In the genomic region with DNA sequence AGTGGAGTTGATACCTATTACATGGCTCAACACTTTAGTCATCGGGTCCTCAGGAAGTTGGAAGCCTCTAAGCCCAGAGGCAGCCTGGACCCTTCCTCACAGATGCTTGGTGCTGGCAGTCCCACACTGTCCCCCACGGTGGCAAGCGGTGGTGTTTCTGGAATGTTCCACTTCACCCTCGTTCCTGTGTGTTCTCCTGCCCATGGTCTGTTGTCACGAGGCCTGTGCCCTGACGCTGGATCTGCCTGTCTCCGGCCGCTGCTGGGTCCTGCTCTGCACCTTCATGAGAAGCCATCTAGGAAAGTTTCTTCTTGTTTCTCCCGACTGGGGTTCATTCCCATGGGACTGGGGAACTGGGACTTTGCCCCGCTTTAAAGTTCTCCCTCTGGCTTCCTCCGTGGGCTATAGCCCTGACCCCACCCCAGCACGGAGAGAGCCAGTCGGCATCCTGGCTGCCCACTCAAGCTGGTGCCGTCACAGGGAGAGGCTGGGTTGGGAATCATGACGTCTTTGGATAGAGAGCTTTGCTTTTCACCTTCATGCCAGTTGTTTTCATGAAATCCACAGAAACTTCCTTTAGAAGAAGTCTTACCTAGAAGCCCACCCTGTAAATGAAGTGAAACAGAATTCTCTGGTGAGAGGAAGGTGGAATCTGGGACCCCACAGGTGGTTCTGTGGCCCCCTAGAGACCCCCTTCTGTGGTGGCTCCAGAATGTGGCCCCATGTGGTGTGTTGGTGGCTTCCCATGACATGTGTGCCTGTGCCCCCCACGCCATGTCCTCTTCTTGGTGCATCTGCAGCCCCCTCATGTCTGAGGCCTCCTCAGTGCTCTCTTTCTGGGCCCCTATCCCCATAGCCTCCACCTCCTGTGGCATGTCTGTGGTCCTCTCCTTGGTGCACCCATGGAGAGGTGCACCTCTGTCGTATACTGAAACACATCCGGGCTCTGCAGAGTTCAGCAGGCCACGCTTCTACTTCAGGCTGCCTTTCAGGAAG, we compare ENCODE assay signal across 19 cellular contexts. TPM values are rescaled to one million over a fixed set of nuclear protein-coding genes. Genes with fewer than 3 reads are reported as not detected.
A peak's percentile ranks its signal among the peaks of the same experiment; 100 is the strongest.
DNase-seq lines count a peak whose midpoint lies in the region; ATAC-seq, FAIRE-seq and TF ChIP-seq lines count a peak whose summit lies in the region.
"Had no signal": no experiment of that assay in that cellular context is flagged by ENCODE, and none has a peak within 500 bp of the region (broad histone marks: within the 10 kb centered on the region; RNA-seq: fewer than 3 reads in every experiment).

No MANE protein-coding gene starts in this region.

- H3K27me3 ChIP-seq in suprapubic skin (peaks cover 3% of the 10 kb centered on the region), small intestine (ENCODE audit: control insufficient read depth in 2 of 2, insufficient read depth in 2 of 2, low read length in 2 of 2) (no peaks in the 10 kb centered on the region)

- H3K36me3 ChIP-seq in suprapubic skin (no peaks in the 10 kb centered on the region), small intestine (ENCODE audit: control insufficient read depth in 2 of 2, insufficient read depth in 2 of 2, low read length in 2 of 2) (no peaks in the 10 kb centered on the region)
- H3K36me3 ChIP-seq: BLaER1 had no signal

- no peaks in the 10 kb centered on the region for H3K36me3 Mint-ChIP-seq in activated CD8-positive, alpha-beta memory T cell treated with anti-CD3 and anti-CD28 coated beads, Interleukin-2, amount 10 ng/mL, durations not matched to agents 7 days and 5 days
- H3K36me3 Mint-ChIP-seq: CD8-positive, alpha-beta T cell had no signal

- no peak for TF ChIP-seq EP300 in suprapubic skin (IDR thresholded peaks at IDR 0.05)

- H3K9me3 Mint-ChIP-seq in activated CD8-positive, alpha-beta memory T cell treated with anti-CD3 and anti-CD28 coated beads, Interleukin-2, amount 10 ng/mL, durations not matched to agents 7 days and 5 days (ENCODE audit: low read depth) = no peaks in the 10 kb centered on the region
- H3K9me3 Mint-ChIP-seq: CD8-positive, alpha-beta T cell had no signal

- TF ChIP-seq CTCF in suprapubic skin (IDR thresholded peaks at IDR 0.05) = no peak

- CTCF ChIA-PET in activated CD8-positive, alpha-beta memory T cell treated with anti-CD3 and anti-CD28 coated beads, Interleukin-2, amount 10 ng/mL, durations not matched to agents 7 days and 5 days (lab: Charles Lee) = no interaction called here

- 91% methylated on average over 19 of the region's 19 CpGs for WGBS in suprapubic skin
- 66 to 86% (median 70%) methylated on average over 19 of the region's 19 CpGs for WGBS in small intestine, 3 donors

- H3K4me3 ChIP-seq in suprapubic skin = no peak overlapping the region
- H3K4me3 ChIP-seq in small intestine (ENCODE audit: low read depth in 1 of 2, low read length in 2 of 2) = no peak overlapping the region
- H3K4me3 ChIP-seq: BLaER1, GM12878 had no signal

- peaks cover 17% of the 10 kb centered on the region for H3K27me3 Mint-ChIP-seq in activated CD8-positive, alpha-beta memory T cell treated with anti-CD3 and anti-CD28 coated beads, Interleukin-2, amount 10 ng/mL, durations not matched to agents 7 days and 5 days

- no peak for FAIRE-seq in small intestine (lab: Jason Lieb, UNC)
- FAIRE-seq: D721Med, G401.6, GM12878 had no signal

- peaks cover 5% of the 10 kb centered on the region for H3K4me1 ChIP-seq in suprapubic skin
- H3K4me1 ChIP-seq in small intestine (ENCODE audit: control insufficient read depth in 2 of 2, insufficient read depth in 1 of 2, low read depth in 1 of 2, low read length in 1 of 2) = no peaks in the 10 kb centered on the region

- DNase-seq in activated T-cell treated with anti-CD3 and anti-CD28 coated beads, Interleukin-2, amount 50 U/mL, for 1 hour = peak; percentile 7
- no peak for DNase-seq in activated T-cell treated with anti-CD3 and anti-CD28 coated beads, Interleukin-2, amount 50 U/mL, for 48 hours
- DNase-seq in activated CD8-positive, alpha-beta memory T cell treated with anti-CD3 and anti-CD28 coated beads, Interleukin-2, amount 10 ng/mL, durations not matched to agents 7 days and 5 days = peak; percentile 1
- peak; percentile 71 for DNase-seq in mesenteric fat pad (ENCODE audit: low spot score)
- DNase-seq in suprapubic skin (ENCODE audit: low spot score in 2 of 2) = peak; percentile 45 to 59
- DNase-seq in HT-29 (ENCODE audit: low spot score) = no peak
- no peak for DNase-seq in kidney glomerular epithelial cell (lab: John Stamatoyannopoulos, UW)
- no peak for DNase-seq in small intestine
- DNase-seq: DND-41, NCI-H1436, NCI-H2029 treated with DMSO at 0.1 percent for 48 hours, NCI-H748 treated with DMSO at 0.1 percent for 48 hours had no signal

- H3K4me3 Mint-ChIP-seq in activated CD8-positive, alpha-beta memory T cell treated with anti-CD3 and anti-CD28 coated beads, Interleukin-2, amount 10 ng/mL, durations not matched to agents 7 days and 5 days = no peak overlapping the region
- H3K4me3 Mint-ChIP-seq: CD8-positive, alpha-beta T cell had no signal

- peaks cover 19% of the 10 kb centered on the region for H3K4me1 Mint-ChIP-seq in activated CD8-positive, alpha-beta memory T cell treated with anti-CD3 and anti-CD28 coated beads, Interleukin-2, amount 10 ng/mL, durations not matched to agents 7 days and 5 days

- H3K27ac ChIP-seq in suprapubic skin = no peak overlapping the region
- no peak overlapping the region for H3K27ac ChIP-seq in small intestine (ENCODE audit: low read depth in 1 of 2, low read length in 1 of 2)
- H3K27ac ChIP-seq: BLaER1, HL-60 had no signal

- no peak for TF ChIP-seq POLR2A in suprapubic skin (IDR thresholded peaks at IDR 0.05)

- no peak for ATAC-seq in activated CD8-positive, alpha-beta memory T cell treated with anti-CD3 and anti-CD28 coated beads, Interleukin-2, amount 10 ng/mL, durations not matched to agents 7 days and 5 days
- ATAC-seq: CD8-positive, alpha-beta T cell; GM12878; HCT116 had no signal

- H3K9me3 ChIP-seq in suprapubic skin = no peaks in the 10 kb centered on the region
- H3K9me3 ChIP-seq in small intestine (ENCODE audit: control insufficient read depth, low read depth) = no peaks in the 10 kb centered on the region

- no peak overlapping the region for H3K27ac Mint-ChIP-seq in activated CD8-positive, alpha-beta memory T cell treated with anti-CD3 and anti-CD28 coated beads, Interleukin-2, amount 10 ng/mL, durations not matched to agents 7 days and 5 days
- H3K27ac Mint-ChIP-seq: CD8-positive, alpha-beta T cell had no signal

RNA-seq across cellular contexts. Expression of a gene that starts 43.8 kb away (rescaled TPM):
- total RNA-seq in activated CD8-positive, alpha-beta memory T cell treated with anti-CD3 and anti-CD28 coated beads, Interleukin-2, amount 10 ng/mL, durations not matched to agents 7 days and 5 days = 10 to 100 TPM; 33.0 to 38.8 TPM
- total RNA-seq in mesenteric fat pad (1.2 TPM), suprapubic skin (1 to 10 TPM; 1.1 to 3.7 (median 1.6) TPM)
- total RNA-seq in HT-29 (2014; rRNA removed; shearing (Covaris generic)) = 73.9 and 81.7 TPM in 2 replicates
- 10 to 100 TPM in 1 of 3 donors, 1 to 10 TPM in 2; 1.6 to 12.1 (median 7.4) TPM for polyA plus RNA-seq in small intestine

RNA-seq across cellular contexts. Expression of a gene that starts 43.8 kb away (rescaled TPM):
- 10 to 100 TPM; 58.6 to 64.7 TPM for total RNA-seq in activated CD8-positive, alpha-beta memory T cell treated with anti-CD3 and anti-CD28 coated beads, Interleukin-2, amount 10 ng/mL, durations not matched to agents 7 days and 5 days
- total RNA-seq in mesenteric fat pad (38.2 TPM), suprapubic skin (10 to 100 TPM; 25.2 to 73.0 (median 38.8) TPM)
- total RNA-seq in HT-29 (2014; rRNA removed; shearing (Covaris generic)) = 87.6 and 111 TPM in 2 replicates
- 10 to 100 TPM; 21.2 to 53.2 (median 28.6) TPM for polyA plus RNA-seq in small intestine

Comparison
In these comparisons a context has a peak if more than half of its experiments do, and no peak if none do; other contexts are left out.
1. DNase-seq: peak in activated T-cell treated with anti-CD3 and anti-CD28 coated beads, Interleukin-2, amount 50 U/mL, for 1 hour (single experiment), activated CD8-positive, alpha-beta memory T cell treated with anti-CD3 and anti-CD28 coated beads, Interleukin-2, amount 10 ng/mL, durations not matched to agents 7 days and 5 days (single experiment), mesenteric fat pad (single experiment) and suprapubic skin (2 of 2); none in activated T-cell treated with anti-CD3 and anti-CD28 coated beads, Interleukin-2, amount 50 U/mL, for 48 hours (0 of 2), HT-29 (single experiment), kidney glomerular epithelial cell (single experiment) and small intestine (single experiment).
2. RNA of a gene that starts 43.8 kb away (total RNA-seq): 73.9 to 81.7 TPM in HT-29 and 33.0 to 38.8 TPM in activated CD8-positive, alpha-beta memory T cell treated with anti-CD3 and anti-CD28 coated beads, Interleukin-2, amount 10 ng/mL, durations not matched to agents 7 days and 5 days; 1.1 to 3.7 TPM in suprapubic skin and 1.2 TPM in mesenteric fat pad (single experiment); every median in the first group is over 4 times any median in the second.